Comparison of ENCODE assay signal across 8 cellular contexts in genomic region chrX:102835504-102836146, GRCh38.
DNase-seq lines count a peak whose midpoint lies in the region; ATAC-seq and TF ChIP-seq lines count a peak whose summit lies in the region.

No MANE protein-coding gene starts in this region.

- no peaks in the 10 kb centered on the region for H3K36me3 ChIP-seq in CD8-positive, alpha-beta T cell (ENCODE audit: insufficient read depth, low read length)

- TF ChIP-seq CTCF in CD8-positive, alpha-beta T cell (IDR thresholded peaks at IDR 0.05), result peak; percentile 20
- TF ChIP-seq CTCF in RWPE1 (conservative IDR thresholded peaks at IDR 0.05; ENCODE audit: low read depth) (peak; percentile 43), fibroblast of villous mesenchyme (IDR thresholded peaks at IDR 0.05; ENCODE audit: insufficient read depth, low read depth, low read length) (peak; percentile 68)

- H3K4me3 ChIP-seq in CD8-positive, alpha-beta T cell (ENCODE audit: low read depth, low read length), result no peak overlapping the region
- H3K4me3 ChIP-seq in fibroblast of villous mesenchyme (ENCODE audit: low read depth, low read length), result no peak overlapping the region

- POLR2A ChIA-PET in CD8-positive, alpha-beta T cell (lab: Charles Lee), result no interaction called here
- POLR2A ChIA-PET in RWPE1 (lab: Yijun Ruan, JAX; ENCODE audit: low non-redundant PET), result no interaction called here

- no peaks in the 10 kb centered on the region for H3K27me3 Mint-ChIP-seq in CD8-positive, alpha-beta T cell (ENCODE audit: low read depth)

- DNase-seq in CD8-positive, alpha-beta T cell, result peak in 1 of 7 experiments; percentile 10
- DNase-seq in RWPE1 (ENCODE audit: low spot score), result no peak
- peak; percentile 28 for DNase-seq in fibroblast of villous mesenchyme (ENCODE audit: low read depth)
- no peak for DNase-seq in NK-92 (lab: John Stamatoyannopoulos, UW; ENCODE audit: unreplicated experiment)
- no peak for DNase-seq in ureter (ENCODE audit: low spot score)
- no peak for DNase-seq in stimulated activated CD8-positive, alpha-beta memory T cell treated with anti-CD3 and anti-CD28 coated beads, Interleukin-4, amount 100 ng/mL, for 48 hours

- no peaks in the 10 kb centered on the region for H3K4me1 Mint-ChIP-seq in CD8-positive, alpha-beta T cell (ENCODE audit: low read depth)

- intact Hi-C loops in CD8-positive, alpha-beta T cell (cut with DNase I, micrococcal nuclease), result no loop called here

- no peak overlapping the region for H3K27ac ChIP-seq in CD8-positive, alpha-beta T cell (ENCODE audit: low read depth, low read length)
- no peak overlapping the region for H3K27ac ChIP-seq in RWPE1

- no peak overlapping the region for H3K27ac Mint-ChIP-seq in CD8-positive, alpha-beta T cell

- no peaks in the 10 kb centered on the region for H3K4me1 ChIP-seq in CD8-positive, alpha-beta T cell (ENCODE audit: insufficient read depth, low read length)

- H3K4me3 Mint-ChIP-seq in CD8-positive, alpha-beta T cell, result no peak overlapping the region

- ATAC-seq in CD8-positive, alpha-beta T cell, result no peak
- peak; percentile 52 for ATAC-seq in GM18868 (IDR thresholded peaks at IDR 0.05; ENCODE audit: unreplicated experiment)
- ATAC-seq in GM18502 (IDR thresholded peaks at IDR 0.05; ENCODE audit: poor library complexity, unreplicated experiment), result no peak

- peaks cover 20% of the 10 kb centered on the region for H3K36me3 Mint-ChIP-seq in CD8-positive, alpha-beta T cell

- H3K9me3 Mint-ChIP-seq in CD8-positive, alpha-beta T cell, result no peaks in the 10 kb centered on the region

- H3K27me3 ChIP-seq in CD8-positive, alpha-beta T cell (ENCODE audit: insufficient read depth, low read length), result no peaks in the 10 kb centered on the region

- H3K9me3 ChIP-seq in CD8-positive, alpha-beta T cell (ENCODE audit: low read length), result no peaks in the 10 kb centered on the region

- CTCF ChIA-PET in CD8-positive, alpha-beta T cell (lab: Charles Lee), result interaction anchor here (0.8 kb wide), 2 partner anchors 10 to 193 kb away, joined by 3 read pairs; no protein-coding TSS in a partner anchor
- CTCF ChIA-PET in RWPE1 (lab: Yijun Ruan, JAX), result interaction anchor here (0.6 to 0.7 kb wide), 2 partner anchors 126 to 1442 kb away, joined by 5 to 6 read pairs; no protein-coding TSS in a partner anchor
